ENCODE assay signal across 9 cellular contexts in genomic region chr7:604038-604883, GRCh38.
DNase-seq lines count a peak whose midpoint lies in the region; ATAC-seq and TF ChIP-seq lines count a peak whose summit lies in the region.
"Had no signal": no experiment of that assay in that cellular context is flagged by ENCODE, and none has a peak within 500 bp of the region (broad histone marks: within the 10 kb centered on the region; RNA-seq: fewer than 3 reads in every experiment).

No MANE protein-coding gene starts in this region.

- peak; percentile 66 for ATAC-seq in HG02798 (IDR thresholded peaks at IDR 0.05; ENCODE audit: poor library complexity, unreplicated experiment)

- H3K36me3 ChIP-seq in left ventricle myocardium inferior (peaks cover 3% of the 10 kb centered on the region), spleen (peaks cover 0 to 12% (median 2%) of the 10 kb centered on the region in 6 donors)

- in situ Hi-C loops in GM13976 (cut with MboI; ENCODE audit: low sequenced_read_pairs, unreplicated experiment), result no loop called here

- 3 to 18% (median 7%) methylated on average over 21 to 36 of the region's 36 CpGs for WGBS in spleen, 5 donors

- TF ChIP-seq CTCF in GM13976 (IDR thresholded peaks at IDR 0.05; ENCODE audit: borderline replicate concordance, control extremely low read depth, extremely low read depth, insufficient read depth, missing control alignments) (no peak), left ventricle myocardium inferior (IDR thresholded peaks at IDR 0.05; ENCODE audit: borderline replicate concordance) (no peak), spleen (IDR thresholded peaks at IDR 0.05 in 8 of 11, conservative IDR thresholded peaks at IDR 0.05 in 3 of 11) (no peak)

- intact Hi-C loops in left ventricle myocardium inferior (cut with micrococcal nuclease) (no loop called here), spleen (cut with DNase I; ENCODE audit: low total_unique reads) (no loop called here)

- DNase-seq in GM13976 (ENCODE audit: low spot score), result peak; percentile 91
- DNase-seq in activated effector memory CD4-positive, alpha-beta T cell treated with anti-CD3 and anti-CD28 coated beads, Interleukin-2, amount 50 U/mL, for 16 hours, result peak; percentile 98
- DNase-seq in left ventricle myocardium inferior, result peak; percentile 78
- peak; percentile 97 for DNase-seq in spleen
- DNase-seq in NCI-H146 treated with DMSO at 0.1 percent for 48 hours (lab: John Stamatoyannopoulos, UW; ENCODE audit: unreplicated experiment), result no peak
- no peak for DNase-seq in NCI-H748 (lab: John Stamatoyannopoulos, UW; ENCODE audit: unreplicated experiment)

- H3K9me3 ChIP-seq in left ventricle myocardium inferior (replicated peaks) (no peaks in the 10 kb centered on the region), spleen (peaks cover 0 to 16% (median 10%) of the 10 kb centered on the region in 8 donors)

- peak in 1 of 3 donors; percentile 44 for TF ChIP-seq POLR2A in spleen (IDR thresholded peaks at IDR 0.05)

- H3K27me3 ChIP-seq in left ventricle myocardium inferior (ENCODE audit: low read depth), result no peaks in the 10 kb centered on the region
- no peaks in the 10 kb centered on the region for H3K27me3 ChIP-seq in spleen (replicated peaks in 1 of 7)

- H3K4me3 ChIP-seq in left ventricle myocardium inferior, result peak overlapping the region; percentile 44
- H3K4me3 ChIP-seq in spleen, result peak overlapping the region in 6 of 8 donors; percentile 4 to 62 (median 29)
- H3K4me3 ChIP-seq: PC-9 had no signal

- peak overlapping the region; percentile 85 for H3K27ac ChIP-seq in left ventricle myocardium inferior (replicated peaks)
- peak overlapping the region; percentile 88 to 97 (median 93) for H3K27ac ChIP-seq in spleen
- H3K27ac ChIP-seq: PC-9 had no signal

- peaks cover 54% of the 10 kb centered on the region for H3K4me1 ChIP-seq in left ventricle myocardium inferior
- H3K4me1 ChIP-seq in spleen, result peaks cover 42 to 92% (median 75%) of the 10 kb centered on the region in 6 donors

TF ChIP-seq in PFSK-1, 5 proteins besides CTCF, POLR2A, EP300 and RAD21:
- TF ChIP-seq FOXP2 (optimal IDR thresholded peaks at IDR 0.05; ENCODE audit: borderline replicate concordance, extremely low read depth, extremely low read length, insufficient read depth) (peak; percentile 47), POLR2AphosphoS5 (IDR thresholded peaks at IDR 0.05; ENCODE audit: low read depth, low read length) (no peak)

Comparison
In these comparisons a context has a peak if more than half of its experiments do, and no peak if none do; other contexts are left out.
1. DNase-seq: peak in GM13976 (single experiment), activated effector memory CD4-positive, alpha-beta T cell treated with anti-CD3 and anti-CD28 coated beads, Interleukin-2, amount 50 U/mL, for 16 hours (single experiment), left ventricle myocardium inferior (single experiment) and spleen (single experiment); none in NCI-H146 treated with DMSO at 0.1 percent for 48 hours (single experiment) and NCI-H748 (single experiment).